20 cellular contexts compared by ENCODE assay signal in genomic region chr7:20958474-20958873, GRCh38.
DNase-seq lines count a peak whose midpoint lies in the region; ATAC-seq and TF ChIP-seq lines count a peak whose summit lies in the region.
"Had no signal": no experiment of that assay in that cellular context is flagged by ENCODE, and none has a peak within 500 bp of the region (broad histone marks: within the 10 kb centered on the region; RNA-seq: fewer than 3 reads in every experiment).

No MANE protein-coding gene starts in this region.

- H3K36me3 Mint-ChIP-seq in brain, result no peaks in the 10 kb centered on the region
- H3K36me3 Mint-ChIP-seq in stimulated activated naive B cell treated with anti-CD40 and anti-IgM and Interleukin-4, amounts not matched to agents 10 μg/mL and 1 μg/mL and 100 μg/mL, for 72 hours, result no peaks in the 10 kb centered on the region
- H3K36me3 Mint-ChIP-seq: CD8-positive, alpha-beta memory T cell had no signal

- no peak for TF ChIP-seq CTCF in brain (conservative IDR thresholded peaks at IDR 0.05)

- H3K27me3 Mint-ChIP-seq in brain, result peaks cover 31% of the 10 kb centered on the region
- H3K27me3 Mint-ChIP-seq in stimulated activated naive B cell treated with anti-CD40 and anti-IgM and Interleukin-4, amounts not matched to agents 10 μg/mL and 1 μg/mL and 100 μg/mL, for 72 hours, result no peaks in the 10 kb centered on the region

- H3K4me3 Mint-ChIP-seq in brain, result no peak overlapping the region
- no peak overlapping the region for H3K4me3 Mint-ChIP-seq in stimulated activated naive B cell treated with anti-CD40 and anti-IgM and Interleukin-4, amounts not matched to agents 10 μg/mL and 1 μg/mL and 100 μg/mL, for 72 hours
- H3K4me3 Mint-ChIP-seq: CD8-positive, alpha-beta memory T cell had no signal

- peak; percentile 85 for DNase-seq in DMS 273 (lab: John Stamatoyannopoulos, UW; ENCODE audit: unreplicated experiment)
- DNase-seq in NCI-H1092 (lab: John Stamatoyannopoulos, UW), result peak; percentile 54
- DNase-seq in NCI-H446 treated with DMSO at 0.1 percent for 48 hours (lab: John Stamatoyannopoulos, UW), result peak; percentile 62
- no peak for DNase-seq in stimulated activated naive B cell treated with anti-CD40 and anti-IgM and Interleukin-4, amounts not matched to agents 10 μg/mL and 1 μg/mL and 100 μg/mL, for 72 hours
- DNase-seq in stimulated activated CD4-positive, alpha-beta T cell treated with anti-CD3 and anti-CD28 coated beads, Interleukin-4, amount 100 ng/mL, for 4 hours, result no peak
- no peak for DNase-seq in A172 (ENCODE audit: low spot score)
- DNase-seq in HPDE6-E6E7 (ENCODE audit: extremely low spot score), result no peak
- DNase-seq: AML-193; C1 segment of cervical spinal cord; CD8-positive, alpha-beta memory T cell; DND-41; GM23248; KBM-7; NCI-H226; NK-92 treated with Interleukin-12 subunit alpha and Interleukin-12 subunit beta, amount 100 ng/mL, for 24 hours; Peyer's patch; SJCRH30; T1000 had no signal

- no peak for ATAC-seq in stimulated activated naive B cell treated with anti-CD40 and anti-IgM and Interleukin-4, amounts not matched to agents 10 μg/mL and 1 μg/mL and 100 μg/mL, for 72 hours (replicated peaks)
- ATAC-seq: GM12878 had no signal

- no peaks in the 10 kb centered on the region for H3K9me3 Mint-ChIP-seq in brain
- no peaks in the 10 kb centered on the region for H3K9me3 Mint-ChIP-seq in stimulated activated naive B cell treated with anti-CD40 and anti-IgM and Interleukin-4, amounts not matched to agents 10 μg/mL and 1 μg/mL and 100 μg/mL, for 72 hours
- H3K9me3 Mint-ChIP-seq: CD8-positive, alpha-beta memory T cell had no signal

- H3K27ac Mint-ChIP-seq in brain, result peak overlapping the region in 3 of 5 experiments; percentile 28 to 91 (median 78)
- H3K27ac Mint-ChIP-seq in stimulated activated naive B cell treated with anti-CD40 and anti-IgM and Interleukin-4, amounts not matched to agents 10 μg/mL and 1 μg/mL and 100 μg/mL, for 72 hours, result no peak overlapping the region
- H3K27ac Mint-ChIP-seq: CD8-positive, alpha-beta memory T cell had no signal

- H3K4me1 Mint-ChIP-seq in brain, result peaks cover 77% of the 10 kb centered on the region
- H3K4me1 Mint-ChIP-seq in stimulated activated naive B cell treated with anti-CD40 and anti-IgM and Interleukin-4, amounts not matched to agents 10 μg/mL and 1 μg/mL and 100 μg/mL, for 72 hours, result no peaks in the 10 kb centered on the region
- H3K4me1 Mint-ChIP-seq: CD8-positive, alpha-beta memory T cell had no signal

Comparison
In these comparisons a context has a peak if more than half of its experiments do, and no peak if none do; other contexts are left out.
1. DNase-seq: peak in DMS 273 (single experiment), NCI-H1092 (single experiment) and NCI-H446 treated with DMSO at 0.1 percent for 48 hours (single experiment); none in stimulated activated naive B cell treated with anti-CD40 and anti-IgM and Interleukin-4, amounts not matched to agents 10 μg/mL and 1 μg/mL and 100 μg/mL, for 72 hours (single experiment), stimulated activated CD4-positive, alpha-beta T cell treated with anti-CD3 and anti-CD28 coated beads, Interleukin-4, amount 100 ng/mL, for 4 hours (0 of 2), A172 (single experiment) and HPDE6-E6E7 (single experiment).